In genomic region chr10:87765666-87766376, GRCh38 we compare ENCODE assay signal across 24 cellular contexts.
"Had no signal": no experiment of that assay in that cellular context is flagged by ENCODE, and none has a peak within 500 bp of the region (broad histone marks: within the 10 kb centered on the region; RNA-seq: fewer than 3 reads in every experiment).

No MANE protein-coding gene starts in this region.

- H3K4me1 Mint-ChIP-seq: naive B cell had no signal

- H3K27ac Mint-ChIP-seq: dendritic cell treated with granulocyte-macrophage colony-stimulating factor and Interleukin-4, amounts not matched to agents 40 ng/mL and 50 ng/mL, for 4 days; effector memory CD8-positive, alpha-beta T cell; endodermal cell; mesothelial cell of epicardium; naive thymus-derived CD8-positive, alpha-beta T cell had no signal

- H3K9me3 Mint-ChIP-seq: dendritic cell treated with granulocyte-macrophage colony-stimulating factor and Interleukin-4, amounts not matched to agents 40 ng/mL and 50 ng/mL, for 4 days; effector memory CD8-positive, alpha-beta T cell; endodermal cell; naive B cell; naive thymus-derived CD8-positive, alpha-beta T cell had no signal

- H3K4me3 Mint-ChIP-seq: dendritic cell treated with granulocyte-macrophage colony-stimulating factor and Interleukin-4, amounts not matched to agents 40 ng/mL and 50 ng/mL, for 4 days; effector memory CD8-positive, alpha-beta T cell; endodermal cell; mesothelial cell of epicardium; naive B cell; naive thymus-derived CD8-positive, alpha-beta T cell had no signal

- ATAC-seq: effector memory CD8-positive, alpha-beta T cell; esophagus mucosa; gastrocnemius medialis; heart right ventricle; left cardiac atrium; left lung; left ventricle myocardium superior; lower lobe of right lung; mucosa of descending colon; naive thymus-derived CD8-positive, alpha-beta T cell had no signal

- DNase-seq: cortex of kidney; effector CD8-positive, alpha-beta T cell; effector memory CD8-positive, alpha-beta T cell; endodermal cell; erythroblast; esophagus squamous epithelium; foreskin fibroblast; foreskin melanocyte; gastrocnemius medialis; glutamatergic neuron; head of caudate nucleus; heart right ventricle; hippocampal formation; left cardiac atrium; left lung; left ventricle myocardium superior; lower lobe of right lung; mesenchymal stem cell; mucosa of descending colon; naive B cell; naive thymus-derived CD8-positive, alpha-beta T cell had no signal

- H3K27me3 Mint-ChIP-seq: dendritic cell treated with granulocyte-macrophage colony-stimulating factor and Interleukin-4, amounts not matched to agents 40 ng/mL and 50 ng/mL, for 4 days; effector memory CD8-positive, alpha-beta T cell; naive B cell; naive thymus-derived CD8-positive, alpha-beta T cell had no signal
